Comparison of ENCODE assay signal across 32 cellular contexts in genomic region chr13:113644800-113645199, GRCh38. TPM values are rescaled to one million over a fixed set of nuclear protein-coding genes. Genes with fewer than 3 reads are reported as not detected.
"Had no signal": no experiment of that assay in that cellular context is flagged by ENCODE, and none has a peak within 500 bp of the region (broad histone marks: within the 10 kb centered on the region; RNA-seq: fewer than 3 reads in every experiment).

No MANE protein-coding gene starts in this region.

- DNase-seq: activated B cell treated with CpG ODN at 0.5 μM for 24 hours; activated CD4-positive, alpha-beta memory T cell treated with anti-CD3 and anti-CD28 coated beads for 36 hours; activated CD4-positive, alpha-beta T cell treated with anti-CD3 and anti-CD28 coated beads for 4 hours; activated CD4-positive, alpha-beta T cell treated with anti-CD3 and anti-CD28 coated beads, Interleukin-2, amount 10 ng/mL, durations not matched to agents 24 days and 14 days; activated CD4-positive, alpha-beta T cell treated with anti-CD3 and anti-CD28 coated beads, Interleukin-2, amount 50 U/mL, for 1 hour; activated CD4-positive, alpha-beta T cell treated with anti-CD3 and anti-CD28 coated beads, Interleukin-2, amount 50 U/mL, for 4 hours; activated CD4-positive, CD25-positive, alpha-beta regulatory T cell treated with anti-CD3 and anti-CD28 coated beads, Interleukin-2, amount 50 U/mL, for 72 hours; activated CD8-positive, alpha-beta memory T cell treated with anti-CD3 and anti-CD28 coated beads, Interleukin-2, amount 50 U/mL, for 4 hours; activated CD8-positive, alpha-beta T cell treated with anti-CD3 and anti-CD28 coated beads for 36 hours; activated effector memory CD4-positive, alpha-beta T cell treated with Interleukin-2 at 50 U/mL for 16 hours; activated gamma-delta T cell; activated naive CD4-positive, alpha-beta T cell treated with Interleukin-2 at 50 U/mL for 16 hours; activated naive CD8-positive, alpha-beta T cell treated with anti-CD3 and anti-CD28 coated beads, Interleukin-2, amount 10 ng/mL, durations not matched to agents 7 days and 5 days; activated naive CD8-positive, alpha-beta T cell treated with anti-CD3 and anti-CD28 coated beads, Interleukin-2, amount 50 U/mL, for 24 hours; activated T-cell treated with anti-CD3 and anti-CD28 coated beads for 4 hours; activated T-cell treated with anti-CD3 and anti-CD28 coated beads, Interleukin-2, amount 50 U/mL, for 1 hour; activated T-cell treated with anti-CD3 and anti-CD28 coated beads, Interleukin-2, amount 50 U/mL, for 4 hours; activated T-cell treated with anti-CD3 and anti-CD28 coated beads, Interleukin-2, amount 50 U/mL, for 72 hours; amygdala; anterior cingulate cortex; caudate nucleus; cerebellar nuclear complex; T-helper 1 cell; T-helper 2 cell; T-helper 9 cell had no signal

- H3K27ac ChIP-seq: ascending aorta, cardiac muscle cell, VCaP had no signal

- H3K27me3 ChIP-seq: ascending aorta, cardiac muscle cell had no signal

- ATAC-seq: activated CD8-positive, alpha-beta T cell treated with anti-CD3 and anti-CD28 coated beads for 36 hours; activated naive CD8-positive, alpha-beta T cell treated with anti-CD3 and anti-CD28 coated beads, Interleukin-2, amount 50 U/mL, for 24 hours; activated T-cell treated with anti-CD3 and anti-CD28 coated beads, Interleukin-2, amount 50 U/mL, for 4 hours; activated T-cell treated with anti-CD3 and anti-CD28 coated beads, Interleukin-2, amount 50 U/mL, for 72 hours had no signal

- H3K9me3 ChIP-seq: ascending aorta had no signal

- H3K4me3 ChIP-seq: ascending aorta, cardiac muscle cell had no signal

RNA-seq across cellular contexts. Expression of gene ATP4B, which starts 13.2 kb away (rescaled TPM):
- total RNA-seq: activated B cell treated with CpG ODN at 0.5 μM for 24 hours; activated CD4-positive, alpha-beta memory T cell treated with anti-CD3 and anti-CD28 coated beads for 36 hours; activated CD4-positive, alpha-beta T cell treated with anti-CD3 and anti-CD28 coated beads, Interleukin-2, amount 10 ng/mL, durations not matched to agents 24 days and 14 days; activated CD8-positive, alpha-beta memory T cell treated with anti-CD3 and anti-CD28 coated beads for 36 hours; activated CD8-positive, alpha-beta T cell treated with anti-CD3 and anti-CD28 coated beads for 36 hours; activated naive CD8-positive, alpha-beta T cell treated with anti-CD3 and anti-CD28 coated beads, Interleukin-2, amount 10 ng/mL, durations not matched to agents 7 days and 5 days; activated T-cell treated with anti-CD3 and anti-CD28 coated beads, Interleukin-2, amount 50 U/mL, for 4 hours; activated T-cell treated with anti-CD3 and anti-CD28 coated beads, Interleukin-2, amount 50 U/mL, for 72 hours; activated T-helper 2 cell treated with anti-CD3 and anti-CD28 coated beads, Interferon-gamma antibody, Interleukin-2, Interleukin-4, amounts not matched to agents 10 μg/mL and 5 μg/mL and 100 μg/mL, durations not matched to agents 14 hours and 24 hours and 36 hours; ascending aorta; bronchial epithelial cell; cardiac muscle cell; chondrocyte had no signal

RNA-seq across cellular contexts. Expression of gene GRK1, which starts 22.2 kb away (rescaled TPM):
- total RNA-seq: activated CD4-positive, alpha-beta memory T cell treated with anti-CD3 and anti-CD28 coated beads for 36 hours; activated naive CD8-positive, alpha-beta T cell treated with anti-CD3 and anti-CD28 coated beads, Interleukin-2, amount 10 ng/mL, durations not matched to agents 7 days and 5 days; ascending aorta; bronchial epithelial cell had no signal
